Comparison of ENCODE assay signal across 28 cellular contexts in the genomic region with DNA sequence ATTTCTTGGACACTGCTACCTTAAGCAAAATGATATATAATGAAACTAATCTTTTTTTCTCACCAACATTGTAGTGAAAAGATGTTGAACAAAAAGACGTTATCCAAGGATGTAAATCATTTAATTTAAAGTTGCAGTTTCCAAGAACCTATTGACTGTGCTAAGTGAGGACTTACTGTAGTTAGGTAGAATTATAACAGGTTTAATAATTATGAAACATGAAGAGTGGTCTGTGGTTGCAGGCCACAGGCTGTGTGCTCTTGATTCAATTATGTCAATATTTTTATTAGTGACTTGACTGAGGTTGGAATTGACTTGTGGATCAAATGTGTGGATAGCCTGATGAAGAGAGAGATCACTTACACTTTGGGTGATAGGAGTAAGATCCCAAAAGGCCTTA.
"Had no signal": no experiment of that assay in that cellular context is flagged by ENCODE, and none has a peak within 500 bp of the region (broad histone marks: within the 10 kb centered on the region; RNA-seq: fewer than 3 reads in every experiment).

No MANE protein-coding gene starts in this region.

- H3K27ac Mint-ChIP-seq: stimulated activated effector memory CD8-positive, alpha-beta T cell treated with anti-CD3 and anti-CD28 coated beads, Interleukin-12 subunit alpha, Interleukin-12 subunit beta, amount 100 ng/mL, for 72 hours; stimulated activated memory B cell treated with anti-CD40 and anti-IgM and Interleukin-4, amounts not matched to agents 10 μg/mL and 1 μg/mL and 100 μg/mL, for 72 hours; stimulated activated naive B cell treated with anti-CD40 and anti-IgM and Interleukin-4, amounts not matched to agents 10 μg/mL and 1 μg/mL and 100 μg/mL, for 72 hours; stimulated activated naive CD8-positive, alpha-beta T cell treated with anti-CD3 and anti-CD28 coated beads, Interleukin-15, amount 100 ng/mL, for 72 hours; stimulated activated naive CD8-positive, alpha-beta T cell treated with anti-CD3 and anti-CD28 coated beads, Interleukin-15, Interleukin-2, amounts not matched to agents 100 ng/mL and 50 ng/mL, for 24 hours; type B pancreatic cell had no signal

- H3K4me3 Mint-ChIP-seq: stimulated activated effector memory CD8-positive, alpha-beta T cell treated with anti-CD3 and anti-CD28 coated beads, Interleukin-12 subunit alpha, Interleukin-12 subunit beta, amount 100 ng/mL, for 72 hours; stimulated activated memory B cell treated with anti-CD40 and anti-IgM and Interleukin-4, amounts not matched to agents 10 μg/mL and 1 μg/mL and 100 μg/mL, for 72 hours; stimulated activated naive B cell treated with anti-CD40 and anti-IgM and Interleukin-4, amounts not matched to agents 10 μg/mL and 1 μg/mL and 100 μg/mL, for 72 hours; stimulated activated naive CD8-positive, alpha-beta T cell treated with anti-CD3 and anti-CD28 coated beads, Interleukin-15, amount 100 ng/mL, for 72 hours; stimulated activated naive CD8-positive, alpha-beta T cell treated with anti-CD3 and anti-CD28 coated beads, Interleukin-15, Interleukin-2, amounts not matched to agents 100 ng/mL and 50 ng/mL, for 24 hours; type B pancreatic cell had no signal

- FAIRE-seq: urothelium cell line had no signal

- H3K27ac ChIP-seq: suprapubic skin, testis, thoracic aorta, thyroid gland, tibial artery, tibial nerve, transverse colon, upper lobe of left lung, upper lobe of right lung, uterus, vagina had no signal

- H3K4me3 ChIP-seq: suprapubic skin, testis, thoracic aorta, thyroid gland, tibial artery, tibial nerve, transverse colon, upper lobe of left lung, upper lobe of right lung, uterus, vagina had no signal

- H3K27me3 ChIP-seq: suprapubic skin, testis, thyroid gland, tibial artery, tibial nerve, transverse colon, upper lobe of left lung, upper lobe of right lung, uterus, vagina had no signal

- H3K36me3 ChIP-seq: suprapubic skin, thoracic aorta, thyroid gland, tibial artery, tibial nerve, transverse colon, upper lobe of left lung, upper lobe of right lung, uterus, vagina had no signal

- H3K4me1 ChIP-seq: testis, thyroid gland, tibial artery, upper lobe of right lung, uterus, vagina had no signal

- H3K9me3 ChIP-seq: suprapubic skin, testis, thoracic aorta, thyroid gland, tibial artery, tibial nerve, transverse colon, upper lobe of left lung, upper lobe of right lung, uterus, vagina had no signal

- ATAC-seq: stimulated activated effector memory CD8-positive, alpha-beta T cell treated with anti-CD3 and anti-CD28 coated beads, Interleukin-12 subunit alpha, Interleukin-12 subunit beta, amount 100 ng/mL, for 72 hours; stimulated activated memory B cell treated with anti-CD40 and anti-IgM and Interleukin-4, amounts not matched to agents 10 μg/mL and 1 μg/mL and 100 μg/mL, for 72 hours; stimulated activated naive B cell treated with anti-CD40 and anti-IgM and Interleukin-4, amounts not matched to agents 10 μg/mL and 1 μg/mL and 100 μg/mL, for 72 hours; stimulated activated naive CD8-positive, alpha-beta T cell treated with anti-CD3 and anti-CD28 coated beads, Interleukin-15, amount 100 ng/mL, for 72 hours; stimulated activated naive CD8-positive, alpha-beta T cell treated with anti-CD3 and anti-CD28 coated beads, Interleukin-15, Interleukin-2, amounts not matched to agents 100 U/mL and 50 U/mL, for 24 hours; upper lobe of right lung had no signal

- H3K27me3 Mint-ChIP-seq: stimulated activated memory B cell treated with anti-CD40 and anti-IgM and Interleukin-4, amounts not matched to agents 10 μg/mL and 1 μg/mL and 100 μg/mL, for 72 hours; stimulated activated naive B cell treated with anti-CD40 and anti-IgM and Interleukin-4, amounts not matched to agents 10 μg/mL and 1 μg/mL and 100 μg/mL, for 72 hours; stimulated activated naive CD8-positive, alpha-beta T cell treated with anti-CD3 and anti-CD28 coated beads, Interleukin-15, amount 100 ng/mL, for 72 hours; stimulated activated naive CD8-positive, alpha-beta T cell treated with anti-CD3 and anti-CD28 coated beads, Interleukin-15, Interleukin-2, amounts not matched to agents 100 ng/mL and 50 ng/mL, for 24 hours; type B pancreatic cell had no signal

- H3K4me1 Mint-ChIP-seq: stimulated activated effector memory CD8-positive, alpha-beta T cell treated with anti-CD3 and anti-CD28 coated beads, Interleukin-12 subunit alpha, Interleukin-12 subunit beta, amount 100 ng/mL, for 72 hours; stimulated activated naive CD8-positive, alpha-beta T cell treated with anti-CD3 and anti-CD28 coated beads, Interleukin-15, amount 100 ng/mL, for 72 hours had no signal

- H3K36me3 Mint-ChIP-seq: stimulated activated effector memory CD8-positive, alpha-beta T cell treated with anti-CD3 and anti-CD28 coated beads, Interleukin-12 subunit alpha, Interleukin-12 subunit beta, amount 100 ng/mL, for 72 hours; type B pancreatic cell had no signal

- H3K9me3 Mint-ChIP-seq: stimulated activated effector memory CD8-positive, alpha-beta T cell treated with anti-CD3 and anti-CD28 coated beads, Interleukin-12 subunit alpha, Interleukin-12 subunit beta, amount 100 ng/mL, for 72 hours; stimulated activated memory B cell treated with anti-CD40 and anti-IgM and Interleukin-4, amounts not matched to agents 10 μg/mL and 1 μg/mL and 100 μg/mL, for 72 hours; stimulated activated naive CD8-positive, alpha-beta T cell treated with anti-CD3 and anti-CD28 coated beads, Interleukin-15, amount 100 ng/mL, for 72 hours; stimulated activated naive CD8-positive, alpha-beta T cell treated with anti-CD3 and anti-CD28 coated beads, Interleukin-15, Interleukin-2, amounts not matched to agents 100 ng/mL and 50 ng/mL, for 24 hours; type B pancreatic cell had no signal

- DNase-seq: stimulated activated CD4-positive, alpha-beta T cell treated with anti-CD3 and anti-CD28 coated beads, Interleukin-2, amount 100 ng/mL, for 48 hours; stimulated activated CD4-positive, alpha-beta T cell treated with anti-CD3 and anti-CD28 coated beads, Interleukin-4, amount 100 ng/mL, for 1 hour; stimulated activated CD4-positive, alpha-beta T cell treated with anti-CD3 and anti-CD28 coated beads, Interleukin-4, amount 100 ng/mL, for 24 hours; stimulated activated CD4-positive, alpha-beta T cell treated with anti-CD3 and anti-CD28 coated beads, Interleukin-4, amount 100 ng/mL, for 4 hours; stimulated activated CD8-positive, alpha-beta memory T cell treated with anti-CD3 and anti-CD28 coated beads, Interleukin-4, amount 100 ng/mL, for 48 hours; stimulated activated naive B cell treated with anti-CD40 and anti-IgM and Interleukin-4, amounts not matched to agents 10 μg/mL and 1 μg/mL and 100 μg/mL, for 72 hours; stimulated activated naive CD4-positive, alpha-beta T cell; stimulated activated naive CD4-positive, alpha-beta T cell treated with Interleukin-2 at 50 U/mL for 16 hours; stimulated activated naive CD8-positive, alpha-beta T cell treated with anti-CD3 and anti-CD28 coated beads, Interleukin-15, amount 100 ng/mL, for 72 hours; stimulated activated naive CD8-positive, alpha-beta T cell treated with anti-CD3 and anti-CD28 coated beads, Interleukin-15, Interleukin-2, amounts not matched to agents 100 U/mL and 50 U/mL, for 24 hours; substantia nigra; testis; thyroid gland; tibial artery; transverse colon; trophoblast cell; upper lobe of left lung; upper lobe of right lung; uterus had no signal
